In the genomic region with DNA sequence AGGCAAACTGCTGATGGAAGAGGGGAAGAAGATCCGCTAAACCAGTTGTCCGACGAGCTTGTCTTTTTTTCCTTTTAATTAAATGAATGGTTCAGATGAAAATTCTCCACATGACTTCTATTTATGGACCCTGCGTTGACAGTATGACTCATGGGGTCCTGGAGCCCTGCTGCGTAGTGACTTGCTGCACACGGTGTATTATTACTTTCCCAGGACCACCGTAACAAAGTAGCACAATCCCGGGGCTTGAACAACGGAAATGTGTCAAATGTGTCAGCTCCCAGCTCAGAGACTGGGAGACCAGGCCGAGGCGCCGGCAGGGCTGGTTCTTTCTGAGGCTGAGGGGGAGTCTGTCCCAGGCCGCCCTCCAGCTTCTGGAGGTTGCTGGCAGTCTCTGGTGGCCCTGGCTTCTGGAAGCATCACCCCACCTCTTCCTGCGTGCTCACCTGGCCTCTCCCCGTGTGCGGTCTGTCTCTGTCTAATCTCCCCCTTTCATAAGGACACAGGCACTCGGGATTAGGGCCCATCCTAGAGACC, we compare ENCODE assay signal across 18 cellular contexts. TPM values are rescaled to one million over a fixed set of nuclear protein-coding genes. Genes with fewer than 3 reads are reported as not detected.
A peak's percentile ranks its signal among the peaks of the same experiment; 100 is the strongest.
DNase-seq lines count a peak whose midpoint lies in the region; ATAC-seq and TF ChIP-seq lines count a peak whose summit lies in the region.
"Had no signal": no experiment of that assay in that cellular context is flagged by ENCODE, and none has a peak within 500 bp of the region (broad histone marks: within the 10 kb centered on the region; RNA-seq: fewer than 3 reads in every experiment).

No MANE protein-coding gene starts in this region.

- H3K4me3 ChIP-seq in fibroblast of mammary gland (ENCODE audit: control insufficient read depth, low read depth, low read length) (peak overlapping the region; percentile 6), skeletal muscle tissue (ENCODE audit: low read length in 3 of 3) (no peak overlapping the region)
- H3K4me3 ChIP-seq: BLaER1 treated with 17β-estradiol and CSF1 and Interleukin-3, amounts not matched to agents 10 nM and 100 nM; K562; SK-N-MC had no signal

- no peaks in the 10 kb centered on the region for H3K36me3 ChIP-seq in skeletal muscle tissue (ENCODE audit: control insufficient read depth in 3 of 3, insufficient read depth in 3 of 3, low read length in 3 of 3)
- H3K36me3 ChIP-seq: BLaER1 treated with 17β-estradiol and CSF1 and Interleukin-3, amounts not matched to agents 10 nM and 100 nM had no signal

- ATAC-seq in GM18858 (IDR thresholded peaks at IDR 0.05; ENCODE audit: unreplicated experiment) = no peak
- ATAC-seq: K562, Right ventricle myocardium inferior had no signal

- H3K9me3 ChIP-seq in skeletal muscle tissue (ENCODE audit: control insufficient read depth in 3 of 3, low read length in 3 of 3) = no peaks in the 10 kb centered on the region
- H3K9me3 ChIP-seq: BLaER1 treated with 17β-estradiol and CSF1 and Interleukin-3, amounts not matched to agents 10 nM and 100 nM had no signal

- H3K27me3 ChIP-seq in skeletal muscle tissue (ENCODE audit: control insufficient read depth in 3 of 3, insufficient read depth in 3 of 3, low read length in 3 of 3) = peaks cover 8 to 34% (median 27%) of the 10 kb centered on the region in 3 donors
- H3K27me3 ChIP-seq: BLaER1 treated with 17β-estradiol and CSF1 and Interleukin-3, amounts not matched to agents 10 nM and 100 nM had no signal

- no peak overlapping the region for H3K9ac ChIP-seq in skeletal muscle tissue (ENCODE audit: low read depth in 1 of 3, low read length in 3 of 3)
- H3K9ac ChIP-seq: BLaER1 treated with 17β-estradiol and CSF1 and Interleukin-3, amounts not matched to agents 10 nM and 100 nM had no signal

- intact Hi-C loops in head of caudate nucleus (cut with DNase I) = no loop called here

- no peak for TF ChIP-seq CTCF in fibroblast of mammary gland (conservative IDR thresholded peaks at IDR 0.05; ENCODE audit: control insufficient read depth, insufficient read depth, low read depth, low read length)

- no peaks in the 10 kb centered on the region for H3K4me1 ChIP-seq in skeletal muscle tissue (ENCODE audit: control insufficient read depth in 3 of 3, insufficient read depth in 3 of 3, low read length in 3 of 3)
- H3K4me1 ChIP-seq: BLaER1 treated with 17β-estradiol and CSF1 and Interleukin-3, amounts not matched to agents 10 nM and 100 nM had no signal

- peak overlapping the region; percentile 25 for H3K27ac ChIP-seq in skeletal muscle tissue (ENCODE audit: low read depth, low read length)
- H3K27ac ChIP-seq: BLaER1 treated with 17β-estradiol and CSF1 and Interleukin-3, amounts not matched to agents 10 nM and 100 nM; SK-N-MC had no signal

- DNase-seq in GM03348 (ENCODE audit: low spot score) (peak; percentile 33), RPMI7951 (ENCODE audit: low read depth) (peak; percentile 86), fibroblast of mammary gland (ENCODE audit: low read depth) (peak; percentile 75), NCI-H226 (no peak), head of caudate nucleus (no peak)
- DNase-seq: CD8-positive, alpha-beta memory T cell; DMS79 treated with DMSO at 0.1 percent for 48 hours; GF-D8; NCI-H1436; NCI-H2081; NCI-H524; T-helper 1 cell had no signal

RNA-seq across cellular contexts. Expression of gene MNX1, which starts 33.8 kb away (rescaled TPM):
- total RNA-seq in RPMI7951 (2014; rRNA removed; shearing (Covaris generic)) = 1.8 and 2.0 TPM in 2 replicates
- total RNA-seq in skeletal muscle tissue = not detected
- total RNA-seq: CD8-positive, alpha-beta memory T cell; Right ventricle myocardium inferior had no signal

Comparison
In these comparisons a context has a peak if more than half of its experiments do, and no peak if none do; other contexts are left out.
1. DNase-seq: peak in GM03348 (single experiment), RPMI7951 (single experiment) and fibroblast of mammary gland (single experiment); none in NCI-H226 (single experiment) and head of caudate nucleus (0 of 42).